ENCODE assay signal across 14 cellular contexts in genomic region chr1:235013512-235013911, GRCh38.
A peak's percentile ranks its signal among the peaks of the same experiment; 100 is the strongest.
DNase-seq lines count a peak whose midpoint lies in the region; ATAC-seq and TF ChIP-seq lines count a peak whose summit lies in the region.
"Had no signal": no experiment of that assay in that cellular context is flagged by ENCODE, and none has a peak within 500 bp of the region (broad histone marks: within the 10 kb centered on the region; RNA-seq: fewer than 3 reads in every experiment).

No MANE protein-coding gene starts in this region.

- intact Hi-C loops in Panc1 (cut with micrococcal nuclease; ENCODE audit: unreplicated experiment) = no loop called here

- H3K4me3 ChIP-seq in Panc1 (ENCODE audit: low read depth in 2 of 2, low read length in 2 of 2) = no peak overlapping the region
- H3K4me3 ChIP-seq in smooth muscle cell = no peak overlapping the region
- no peak overlapping the region for H3K4me3 ChIP-seq in MG63
- H3K4me3 ChIP-seq: sigmoid colon, transverse colon had no signal

- peaks cover 13% of the 10 kb centered on the region for H3K4me1 ChIP-seq in Panc1 (ENCODE audit: control insufficient read depth, insufficient read depth, low read length)
- peaks cover 8% of the 10 kb centered on the region for H3K4me1 ChIP-seq in smooth muscle cell (ENCODE audit: low read depth)

- no peak overlapping the region for H3K9ac ChIP-seq in smooth muscle cell (ENCODE audit: low read depth)

- no TSS peak for BruUV-seq in Panc1 (replicated peaks; lab: Mats Ljungman, UMichigan)

- H3K36me3 ChIP-seq in Panc1 (ENCODE audit: control insufficient read depth, insufficient read depth, low read length) = no peaks in the 10 kb centered on the region
- no peaks in the 10 kb centered on the region for H3K36me3 ChIP-seq in smooth muscle cell (ENCODE audit: low read depth)
- H3K36me3 ChIP-seq in MG63 = no peaks in the 10 kb centered on the region
- H3K36me3 ChIP-seq: sigmoid colon, transverse colon had no signal

- POLR2A ChIA-PET in Panc1 (lab: Charles Lee) = no interaction called here

- H3K9me3 Mint-ChIP-seq in T-helper 2 cell treated with Interferon-gamma antibody and Interleukin-4, amounts not matched to agents 5 μg/mL and 100 μg/mL, for 36 hours = peaks cover 11% of the 10 kb centered on the region

- H3K4me3 Mint-ChIP-seq in T-helper 2 cell treated with Interferon-gamma antibody and Interleukin-4, amounts not matched to agents 5 μg/mL and 100 μg/mL, for 36 hours = peak overlapping the region; percentile 56

- no peak for TF ChIP-seq CTCF in Panc1 (IDR thresholded peaks at IDR 0.05)
- TF ChIP-seq CTCF in smooth muscle cell (IDR thresholded peaks at IDR 0.05; ENCODE audit: borderline replicate concordance, insufficient read depth, poor library complexity, severe bottlenecking) = no peak

- H3K4me2 ChIP-seq in smooth muscle cell = no peak overlapping the region

- peaks cover 34% of the 10 kb centered on the region for H3K36me3 Mint-ChIP-seq in T-helper 2 cell treated with Interferon-gamma antibody and Interleukin-4, amounts not matched to agents 5 μg/mL and 100 μg/mL, for 36 hours (ENCODE audit: low read depth)

- H3K27ac ChIP-seq in Panc1 (ENCODE audit: low read length) (peak overlapping the region; percentile 74), smooth muscle cell (ENCODE audit: low read depth) (peak overlapping the region; percentile 99)

- WGBS in smooth muscle cell (ENCODE audit: low lambda C conversion rate) = 89% methylated on average over 3 of the region's 3 CpGs

- H3K27me3 ChIP-seq in Panc1 (ENCODE audit: control insufficient read depth, insufficient read depth, low read length) (no peaks in the 10 kb centered on the region), smooth muscle cell (ENCODE audit: low read depth) (no peaks in the 10 kb centered on the region), MG63 (no peaks in the 10 kb centered on the region)
- H3K27me3 ChIP-seq: sigmoid colon, transverse colon had no signal

- ATAC-seq in Panc1 = no peak
- no peak for ATAC-seq in HG02852 (IDR thresholded peaks at IDR 0.05; ENCODE audit: unreplicated experiment)
- ATAC-seq: HCT116 had no signal

- in situ Hi-C loops in Panc1 (cut with HindIII; ENCODE audit: low pct_unique_long_range_greater_than_20kb, low sequenced_read_pairs) = no loop called here

- no peaks in the 10 kb centered on the region for H3K79me2 ChIP-seq in smooth muscle cell (ENCODE audit: low read depth)

- peaks cover 67% of the 10 kb centered on the region for H3K4me1 Mint-ChIP-seq in T-helper 2 cell treated with Interferon-gamma antibody and Interleukin-4, amounts not matched to agents 5 μg/mL and 100 μg/mL, for 36 hours (ENCODE audit: low read depth)

- H3F3A ChIP-seq in smooth muscle cell (ENCODE audit: low read depth) = peaks cover 12% of the 10 kb centered on the region

- H3K9me3 ChIP-seq in Panc1 (ENCODE audit: control insufficient read depth, insufficient read depth, low read depth, low read length) (no peaks in the 10 kb centered on the region), smooth muscle cell (replicated peaks; ENCODE audit: low read depth) (no peaks in the 10 kb centered on the region), MG63 (peaks cover 4% of the 10 kb centered on the region)
- H3K9me3 ChIP-seq: sigmoid colon, transverse colon had no signal

- peak overlapping the region; percentile 89 for H3K27ac Mint-ChIP-seq in T-helper 2 cell treated with Interferon-gamma antibody and Interleukin-4, amounts not matched to agents 5 μg/mL and 100 μg/mL, for 36 hours

- no peaks in the 10 kb centered on the region for H4K20me1 ChIP-seq in smooth muscle cell (ENCODE audit: low read depth)

- DNase-seq in T-helper 2 cell treated with Interferon-gamma antibody and Interleukin-4, amounts not matched to agents 5 μg/mL and 100 μg/mL, for 36 hours (ENCODE audit: low spot score) = no peak
- DNase-seq in T-helper 2 cell = no peak
- no peak for DNase-seq in Panc1 (ENCODE audit: low read depth, low spot score)
- peak; percentile 37 for DNase-seq in foreskin melanocyte
- DNase-seq in smooth muscle cell (lab: John Stamatoyannopoulos, UW; ENCODE audit: unreplicated experiment) = no peak
- no peak for DNase-seq in MG63
- DNase-seq in cortex of kidney (lab: John Stamatoyannopoulos, UW) = no peak
- DNase-seq: activated gamma-delta T cell, NCI-H1417, NCI-H524, sigmoid colon, transverse colon had no signal

- CTCF ChIA-PET in Panc1 (lab: Charles Lee) = no interaction called here

- H2AFZ ChIP-seq in smooth muscle cell (ENCODE audit: low read depth) = no peak overlapping the region

- no peaks in the 10 kb centered on the region for H3K27me3 Mint-ChIP-seq in T-helper 2 cell treated with Interferon-gamma antibody and Interleukin-4, amounts not matched to agents 5 μg/mL and 100 μg/mL, for 36 hours (ENCODE audit: low read depth)
